ENCODE assay signal across 28 cellular contexts in genomic region chr18:50053142-50053541, GRCh38.
"Had no signal": no experiment of that assay in that cellular context is flagged by ENCODE, and none has a peak within 500 bp of the region (broad histone marks: within the 10 kb centered on the region; RNA-seq: fewer than 3 reads in every experiment).

No MANE protein-coding gene starts in this region.

- H3K27me3 ChIP-seq: hepatocyte, neural progenitor cell, neutrophil, ovary, stomach, suprapubic skin, tibial artery, upper lobe of right lung had no signal

- ATAC-seq: natural killer cell; right cardiac atrium; sciatic nerve; stimulated activated naive B cell treated with anti-CD40 and anti-IgM and Interleukin-4, amounts not matched to agents 10 μg/mL and 1 μg/mL and 100 μg/mL, for 72 hours; stimulated activated naive CD8-positive, alpha-beta T cell treated with anti-CD3 and anti-CD28 coated beads, Interleukin-15, Interleukin-2, amounts not matched to agents 100 U/mL and 50 U/mL, for 24 hours; upper lobe of right lung had no signal

- H3K4me1 ChIP-seq: left ventricle myocardium inferior, neural progenitor cell, prostate gland, stomach, suprapubic skin, tibial artery, upper lobe of right lung had no signal

- H3K36me3 ChIP-seq: left ventricle myocardium inferior, neural progenitor cell, neutrophil, ovary, prostate gland, stomach, suprapubic skin, thoracic aorta, tibial artery, upper lobe of right lung had no signal

- H3K27ac ChIP-seq: hepatocyte, left ventricle myocardium inferior, neural progenitor cell, neutrophil, ovary, prostate gland, skin epidermis, stomach, suprapubic skin, thoracic aorta, tibial artery, upper lobe of right lung had no signal

- DNase-seq: islet precursor cell; left ventricle myocardium inferior; mesendoderm; naive B cell; natural killer cell; nephron progenitor cell; ovary; retina; right cardiac atrium; stimulated activated CD4-positive, alpha-beta T cell treated with anti-CD3 and anti-CD28 coated beads, Interleukin-12 subunit alpha, Interleukin-12 subunit beta, amount 100 ng/mL, for 4 hours; stimulated activated CD4-positive, alpha-beta T cell treated with anti-CD3 and anti-CD28 coated beads, Interleukin-15, amount 100 ng/mL, for 24 hours; stimulated activated CD4-positive, alpha-beta T cell treated with anti-CD3 and anti-CD28 coated beads, Interleukin-2, amount 100 ng/mL, for 24 hours; stimulated activated CD4-positive, alpha-beta T cell treated with anti-CD3 and anti-CD28 coated beads, Interleukin-4, amount 100 ng/mL, for 1 hour; stimulated activated naive B cell treated with anti-CD40 and anti-IgM and Interleukin-4, amounts not matched to agents 10 μg/mL and 1 μg/mL and 100 μg/mL, for 72 hours; stimulated activated naive CD8-positive, alpha-beta T cell treated with anti-CD3 and anti-CD28 coated beads, Interleukin-15, Interleukin-2, amounts not matched to agents 100 U/mL and 50 U/mL, for 24 hours; stomach; tibial artery; trophoblast cell; upper lobe of right lung had no signal

- H3K4me3 ChIP-seq: hepatocyte, left ventricle myocardium inferior, lung, neural progenitor cell, ovary, prostate gland, skin epidermis, stomach, suprapubic skin, thoracic aorta, tibial artery, upper lobe of right lung had no signal

- H3K9me3 ChIP-seq: left ventricle myocardium inferior, neutrophil, ovary, prostate gland, stomach, suprapubic skin, thoracic aorta, tibial artery, upper lobe of right lung had no signal
